Comparison of ENCODE assay signal across 1 cellular context in the genomic region with DNA sequence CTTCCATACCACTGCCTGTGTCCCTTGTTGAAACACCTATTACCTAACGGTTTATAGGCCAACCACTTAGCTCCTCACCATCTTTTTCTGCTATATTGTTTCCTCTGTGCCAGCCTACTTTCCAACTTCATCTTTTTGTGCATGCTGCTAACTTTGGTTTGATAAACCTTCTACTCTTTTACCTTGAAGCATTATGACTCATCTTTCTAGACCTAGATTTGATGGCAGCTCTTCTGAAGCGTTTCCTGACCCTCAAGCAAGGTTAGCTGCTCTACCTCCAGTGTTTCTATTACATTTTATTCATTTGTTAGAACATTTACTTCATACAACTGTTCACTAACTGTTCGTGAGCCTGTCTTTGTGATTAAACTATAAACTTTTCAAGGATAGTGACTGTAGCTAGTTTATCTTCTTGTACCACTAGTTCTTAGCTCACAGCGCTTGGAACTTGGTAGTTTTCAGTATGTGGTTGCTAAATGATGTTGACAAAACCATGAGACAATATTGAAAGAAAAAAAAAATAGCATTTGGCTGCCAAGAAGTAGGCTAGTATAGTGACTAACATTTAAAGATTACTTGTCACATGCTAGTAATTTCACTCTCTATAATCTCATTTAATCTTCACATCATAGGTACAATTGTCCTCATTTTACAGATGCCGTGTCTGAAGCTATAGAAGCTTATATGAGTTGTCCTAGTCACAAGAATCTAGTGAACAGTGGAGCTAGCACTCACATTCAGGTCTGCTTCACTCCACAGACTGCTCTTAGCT.
TF ChIP-seq lines count a peak whose summit lies in the region.

No MANE protein-coding gene starts in this region.

TF ChIP-seq in IMR-90, 13 proteins besides CTCF, POLR2A, EP300 and RAD21 (continued from another document):
- TF ChIP-seq MAFK (IDR thresholded peaks at IDR 0.05; ENCODE audit: low read depth, low read length), result no peak
- TF ChIP-seq CEBPB (IDR thresholded peaks at IDR 0.05; ENCODE audit: low read depth, low read length), result no peak
- TF ChIP-seq, protein P1, sequence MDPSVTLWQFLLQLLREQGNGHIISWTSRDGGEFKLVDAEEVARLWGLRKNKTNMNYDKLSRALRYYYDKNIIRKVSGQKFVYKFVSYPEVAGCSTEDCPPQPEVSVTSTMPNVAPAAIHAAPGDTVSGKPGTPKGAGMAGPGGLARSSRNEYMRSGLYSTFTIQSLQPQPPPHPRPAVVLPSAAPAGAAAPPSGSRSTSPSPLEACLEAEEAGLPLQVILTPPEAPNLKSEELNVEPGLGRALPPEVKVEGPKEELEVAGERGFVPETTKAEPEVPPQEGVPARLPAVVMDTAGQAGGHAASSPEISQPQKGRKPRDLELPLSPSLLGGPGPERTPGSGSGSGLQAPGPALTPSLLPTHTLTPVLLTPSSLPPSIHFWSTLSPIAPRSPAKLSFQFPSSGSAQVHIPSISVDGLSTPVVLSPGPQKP (IDR thresholded peaks at IDR 0.05; ENCODE audit: borderline replicate concordance, low read depth, low read length), result no peak
- TF ChIP-seq BHLHE40 (IDR thresholded peaks at IDR 0.05; ENCODE audit: low read depth, low read length), result no peak
- TF ChIP-seq SMC3 (IDR thresholded peaks at IDR 0.05; ENCODE audit: low read depth, low read length), result no peak
